17 cellular contexts compared by ENCODE assay signal in genomic region chr11:44931466-44931865, GRCh38.
"Had no signal": no experiment of that assay in that cellular context is flagged by ENCODE, and none has a peak within 500 bp of the region (broad histone marks: within the 10 kb centered on the region; RNA-seq: fewer than 3 reads in every experiment).

No MANE protein-coding gene starts in this region.

- H3K9ac ChIP-seq: parathyroid adenoma had no signal

- DNase-seq: activated CD4-positive, alpha-beta T cell treated with anti-CD3 and anti-CD28 coated beads for 4 hours; activated CD8-positive, alpha-beta T cell treated with anti-CD3 and anti-CD28 coated beads for 36 hours; activated naive CD4-positive, alpha-beta T cell treated with anti-CD3 and anti-CD28 coated beads, Interleukin-2, amount 10 ng/mL, durations not matched to agents 7 days and 5 days; amniotic stem cell; body of pancreas; dorsolateral prefrontal cortex; esophagus squamous epithelium; foreskin melanocyte; heart right ventricle; left lung; stimulated activated CD4-positive, alpha-beta T cell treated with anti-CD3 and anti-CD28 coated beads, Interleukin-4, amount 100 ng/mL, for 4 hours; stomach; T1000 had no signal

- H3K4me3 ChIP-seq: body of pancreas, dorsolateral prefrontal cortex, esophagus squamous epithelium, heart right ventricle, left lung, skin epidermis, stomach, thoracic aorta had no signal

- H2AFZ ChIP-seq: parathyroid adenoma had no signal

- H3K9me3 ChIP-seq: body of pancreas, esophagus squamous epithelium, heart right ventricle, left lung, stomach, thoracic aorta had no signal

- H3K4me1 ChIP-seq: body of pancreas, left lung, parathyroid adenoma had no signal

- H3K79me2 ChIP-seq: parathyroid adenoma had no signal

- ATAC-seq: activated CD8-positive, alpha-beta T cell treated with anti-CD3 and anti-CD28 coated beads for 36 hours; body of pancreas; heart right ventricle; left lung had no signal

- H3K27me3 ChIP-seq: body of pancreas, dorsolateral prefrontal cortex, heart right ventricle, left lung had no signal

- H3K27ac ChIP-seq: body of pancreas, esophagus squamous epithelium, heart right ventricle, left lung, parathyroid adenoma, skin epidermis, stomach, thoracic aorta, VCaP had no signal

- H3K36me3 ChIP-seq: thoracic aorta had no signal
